Comparison of ENCODE assay signal across 8 cellular contexts in genomic region chr3:43994594-43995077, GRCh38.
DNase-seq lines count a peak whose midpoint lies in the region; ATAC-seq and TF ChIP-seq lines count a peak whose summit lies in the region.

No MANE protein-coding gene starts in this region.

- BruUV-seq in A673 (replicated peaks; lab: Mats Ljungman, UMichigan) = no TSS peak

- TF ChIP-seq CTCF in A673 (conservative IDR thresholded peaks at IDR 0.05; ENCODE audit: low read depth, low read length) = no peak
- no peak for TF ChIP-seq CTCF in kidney epithelial cell (IDR thresholded peaks at IDR 0.05; ENCODE audit: insufficient read depth, low read length, poor library complexity, severe bottlenecking)
- no peak for TF ChIP-seq CTCF in omental fat pad (IDR thresholded peaks at IDR 0.05)

- H3K4me3 ChIP-seq in A673 (ENCODE audit: low read depth, low read length, poor library complexity, severe bottlenecking) (peak overlapping the region; percentile 63), kidney epithelial cell (ENCODE audit: low read depth, low read length) (peak overlapping the region; percentile 50)

- peak overlapping the region; percentile 68 for H3K4me3 Mint-ChIP-seq in activated CD8-positive, alpha-beta T cell treated with anti-CD3 and anti-CD28 coated beads, Interleukin-2, amount 10 ng/mL, durations not matched to agents 7 days and 5 days

- peaks cover 7% of the 10 kb centered on the region for H3K9me3 Mint-ChIP-seq in activated CD8-positive, alpha-beta T cell treated with anti-CD3 and anti-CD28 coated beads, Interleukin-2, amount 10 ng/mL, durations not matched to agents 7 days and 5 days (ENCODE audit: insufficient read depth)

- intact Hi-C loops in A673 (cut with micrococcal nuclease; ENCODE audit: unreplicated experiment) = loop anchor here (5.0 to 10.0 kb wide), 3 partner anchors 102 to 230 kb away; no protein-coding TSS in a partner anchor

- H3K36me3 ChIP-seq in A673 (ENCODE audit: insufficient read depth, low read length, poor library complexity, severe bottlenecking) (no peaks in the 10 kb centered on the region), kidney epithelial cell (ENCODE audit: control insufficient read depth, insufficient read depth, low read length) (no peaks in the 10 kb centered on the region)

- ATAC-seq in GM21723 (IDR thresholded peaks at IDR 0.05; ENCODE audit: unreplicated experiment) = peak; percentile 9
- peak; percentile 10 for ATAC-seq in activated CD8-positive, alpha-beta T cell treated with anti-CD3 and anti-CD28 coated beads, Interleukin-2, amount 10 ng/mL, durations not matched to agents 7 days and 5 days
- no peak for ATAC-seq in omental fat pad (ENCODE audit: low FRiP score)
- no peak for ATAC-seq in GM21526 (IDR thresholded peaks at IDR 0.05; ENCODE audit: low FRiP score, unreplicated experiment)

- H3K4me1 Mint-ChIP-seq in activated CD8-positive, alpha-beta T cell treated with anti-CD3 and anti-CD28 coated beads, Interleukin-2, amount 10 ng/mL, durations not matched to agents 7 days and 5 days (ENCODE audit: low read depth) = peaks cover 42% of the 10 kb centered on the region

- H3K27ac ChIP-seq in A673 (ENCODE audit: low read depth, low read length, poor library complexity, severe bottlenecking) = no peak overlapping the region

- H3K27me3 ChIP-seq in A673 (replicated peaks; ENCODE audit: insufficient read depth, low read depth, low read length, poor library complexity) (peaks cover 5% of the 10 kb centered on the region), kidney epithelial cell (ENCODE audit: control insufficient read depth, insufficient read depth, low read length) (peaks cover 3% of the 10 kb centered on the region)

- peaks cover 8% of the 10 kb centered on the region for H3K36me3 Mint-ChIP-seq in activated CD8-positive, alpha-beta T cell treated with anti-CD3 and anti-CD28 coated beads, Interleukin-2, amount 10 ng/mL, durations not matched to agents 7 days and 5 days (ENCODE audit: low read depth)

- POLR2A ChIA-PET in A673 (lab: Charles Lee; ENCODE audit: low non-redundant PET) = no interaction called here
- POLR2A ChIA-PET in activated CD8-positive, alpha-beta T cell treated with anti-CD3 and anti-CD28 coated beads, Interleukin-2, amount 10 ng/mL, durations not matched to agents 7 days and 5 days (lab: Charles Lee) = no interaction called here

- CTCF ChIA-PET in A673 (lab: Charles Lee) = no interaction called here
- CTCF ChIA-PET in activated CD8-positive, alpha-beta T cell treated with anti-CD3 and anti-CD28 coated beads, Interleukin-2, amount 10 ng/mL, durations not matched to agents 7 days and 5 days (lab: Charles Lee) = no interaction called here

- H3K9me3 ChIP-seq in A673 (ENCODE audit: low read depth, low read length, poor library complexity, severe bottlenecking) = no peaks in the 10 kb centered on the region

- no peak overlapping the region for H3K27ac Mint-ChIP-seq in activated CD8-positive, alpha-beta T cell treated with anti-CD3 and anti-CD28 coated beads, Interleukin-2, amount 10 ng/mL, durations not matched to agents 7 days and 5 days

- peaks cover 79% of the 10 kb centered on the region for H3K27me3 Mint-ChIP-seq in activated CD8-positive, alpha-beta T cell treated with anti-CD3 and anti-CD28 coated beads, Interleukin-2, amount 10 ng/mL, durations not matched to agents 7 days and 5 days (ENCODE audit: low read depth)

- no peaks in the 10 kb centered on the region for H3K4me1 ChIP-seq in A673 (ENCODE audit: insufficient read depth, low read length, poor library complexity, severe bottlenecking)

- DNase-seq in A673 (ENCODE audit: low spot score) (no peak), kidney epithelial cell (ENCODE audit: low read depth) (no peak), NCI-H1694 treated with DMSO at 0.1 percent for 48 hours (lab: John Stamatoyannopoulos, UW) (no peak), omental fat pad (ENCODE audit: low spot score) (no peak), NCI-H2227 (lab: John Stamatoyannopoulos, UW; ENCODE audit: unreplicated experiment) (no peak)
- no peak for DNase-seq in activated CD8-positive, alpha-beta T cell treated with anti-CD3 and anti-CD28 coated beads, Interleukin-2, amount 10 ng/mL, durations not matched to agents 7 days and 5 days

Comparison
In these comparisons a context has a peak if more than half of its experiments do, and no peak if none do; other contexts are left out.
1. ATAC-seq: peak in GM21723 (single experiment) and activated CD8-positive, alpha-beta T cell treated with anti-CD3 and anti-CD28 coated beads, Interleukin-2, amount 10 ng/mL, durations not matched to agents 7 days and 5 days (single experiment); none in omental fat pad (single experiment) and GM21526 (single experiment).